ENCODE assay signal across 22 cellular contexts in genomic region chr10:90293629-90294028, GRCh38.
"Had no signal": no experiment of that assay in that cellular context is flagged by ENCODE, and none has a peak within 500 bp of the region (broad histone marks: within the 10 kb centered on the region; RNA-seq: fewer than 3 reads in every experiment).

No MANE protein-coding gene starts in this region.

- H3K9me3 ChIP-seq: left ventricle myocardium inferior, psoas muscle, right lobe of liver, suprapubic skin, thoracic aorta, tibial artery, upper lobe of right lung had no signal

- H3K27ac ChIP-seq: left ventricle myocardium inferior, parathyroid adenoma, psoas muscle, right lobe of liver, suprapubic skin, thoracic aorta, tibial artery, upper lobe of right lung had no signal

- H3K36me3 ChIP-seq: left ventricle myocardium inferior, right lobe of liver, suprapubic skin, thoracic aorta, tibial artery, upper lobe of right lung had no signal

- H3K4me1 ChIP-seq: psoas muscle, right lobe of liver, suprapubic skin, upper lobe of right lung had no signal

- FAIRE-seq: islet of Langerhans, kidney, urothelium cell line had no signal

- H3K4me3 ChIP-seq: left ventricle myocardium inferior, lung, psoas muscle, right lobe of liver, suprapubic skin, thoracic aorta, tibial artery, upper lobe of right lung had no signal

- ATAC-seq: naive thymus-derived CD8-positive, alpha-beta T cell; psoas muscle; right lobe of liver; stimulated activated naive B cell treated with anti-CD40 and anti-IgM and Interleukin-4, amounts not matched to agents 10 μg/mL and 1 μg/mL and 100 μg/mL, for 72 hours; upper lobe of right lung had no signal

- DNase-seq: hypothalamus; kidney; left ventricle myocardium inferior; midbrain; naive thymus-derived CD8-positive, alpha-beta T cell; nucleus accumbens; psoas muscle; right lobe of liver; stimulated activated CD4-positive, alpha-beta T cell treated with anti-CD3 and anti-CD28 coated beads, Interleukin-12 subunit alpha, Interleukin-12 subunit beta, amount 100 ng/mL, for 4 hours; stimulated activated CD4-positive, alpha-beta T cell treated with anti-CD3 and anti-CD28 coated beads, Interleukin-15, amount 100 ng/mL, for 24 hours; stimulated activated CD4-positive, alpha-beta T cell treated with anti-CD3 and anti-CD28 coated beads, Interleukin-2, amount 100 ng/mL, for 24 hours; stimulated activated CD4-positive, alpha-beta T cell treated with anti-CD3 and anti-CD28 coated beads, Interleukin-4, amount 100 ng/mL, for 1 hour; stimulated activated naive B cell treated with anti-CD40 and anti-IgM and Interleukin-4, amounts not matched to agents 10 μg/mL and 1 μg/mL and 100 μg/mL, for 72 hours; tibial artery; trophoblast cell; upper lobe of right lung had no signal
